Comparison of ENCODE assay signal across 13 cellular contexts in the genomic region with DNA sequence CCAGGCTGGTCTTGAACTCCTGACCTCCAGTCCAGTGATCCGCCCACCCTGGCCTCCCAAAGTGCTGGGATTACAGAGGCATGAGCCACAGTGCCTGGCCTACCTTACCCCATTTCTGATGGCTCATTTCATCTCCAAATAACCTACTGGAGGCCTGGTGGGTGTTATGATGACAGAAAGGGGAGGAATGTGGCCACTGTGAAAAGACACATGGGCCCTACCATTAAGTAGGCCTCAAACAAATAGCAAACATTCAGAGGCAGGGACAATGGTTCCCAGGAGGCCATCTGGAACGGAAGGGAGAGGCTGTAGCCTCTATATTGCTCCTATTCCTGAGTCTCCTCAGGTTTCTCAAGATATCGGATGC. TPM values are rescaled to one million over a fixed set of nuclear protein-coding genes. Genes with fewer than 3 reads are reported as not detected.
DNase-seq lines count a peak whose midpoint lies in the region; ATAC-seq and TF ChIP-seq lines count a peak whose summit lies in the region.
"Had no signal": no experiment of that assay in that cellular context is flagged by ENCODE, and none has a peak within 500 bp of the region (broad histone marks: within the 10 kb centered on the region; RNA-seq: fewer than 3 reads in every experiment).

No MANE protein-coding gene starts in this region.

- H3K36me3 Mint-ChIP-seq in immature natural killer cell, result peaks cover 0 to 6% (median 0%) of the 10 kb centered on the region in 3 donors

- in situ Hi-C loops in brain microvascular endothelial cell (cut with HindIII; ENCODE audit: low pct_ligation_motif_present, low sequenced_read_pairs), result no loop called here

- intact Hi-C loops in Right ventricle myocardium superior (cut with DNase I), result no loop called here

- H3K36me3 ChIP-seq in cardiac muscle cell (no peaks in the 10 kb centered on the region), brain microvascular endothelial cell (replicated peaks) (no peaks in the 10 kb centered on the region)
- H3K36me3 ChIP-seq: gastroesophageal sphincter had no signal

- no peaks in the 10 kb centered on the region for H3K4me1 ChIP-seq in cardiac muscle cell (ENCODE audit: low read depth)
- H3K4me1 ChIP-seq: gastroesophageal sphincter had no signal

- no peaks in the 10 kb centered on the region for H3K9me3 Mint-ChIP-seq in immature natural killer cell
- H3K9me3 Mint-ChIP-seq: activated CD4-positive, alpha-beta T cell treated with anti-CD3 and anti-CD28 coated beads, Interleukin-2, amount 10 ng/mL, durations not matched to agents 7 days and 5 days had no signal

- no peaks in the 10 kb centered on the region for H3K4me1 Mint-ChIP-seq in immature natural killer cell
- H3K4me1 Mint-ChIP-seq: activated CD4-positive, alpha-beta T cell treated with anti-CD3 and anti-CD28 coated beads, Interleukin-2, amount 10 ng/mL, durations not matched to agents 7 days and 5 days had no signal

- peak overlapping the region; percentile 42 for H3K27ac ChIP-seq in cardiac muscle cell
- peak overlapping the region; percentile 94 for H3K27ac ChIP-seq in brain microvascular endothelial cell
- H3K27ac ChIP-seq: A549, gastroesophageal sphincter had no signal

- no peak overlapping the region for H3K27ac Mint-ChIP-seq in immature natural killer cell
- H3K27ac Mint-ChIP-seq: activated CD4-positive, alpha-beta T cell treated with anti-CD3 and anti-CD28 coated beads, Interleukin-2, amount 10 ng/mL, durations not matched to agents 7 days and 5 days had no signal

- DNase-seq in cardiac muscle cell (ENCODE audit: low read depth in 1 of 2, low spot score in 1 of 2) (no peak), Right ventricle myocardium superior (no peak), HS-27A (ENCODE audit: low read depth) (peak; percentile 62), brain microvascular endothelial cell (peak; percentile 56), stromal cell of bone marrow (ENCODE audit: low read depth) (peak; percentile 47), DMS79 treated with DMSO at 0.1 percent for 48 hours (lab: John Stamatoyannopoulos, UW) (no peak), immature natural killer cell (no peak), D341Med (ENCODE audit: low spot score) (no peak)
- DNase-seq: activated CD4-positive, alpha-beta T cell treated with anti-CD3 and anti-CD28 coated beads, Interleukin-2, amount 10 ng/mL, durations not matched to agents 7 days and 5 days; NCI-H524 treated with DMSO at 0.1 percent for 48 hours; stimulated activated CD4-positive, alpha-beta T cell treated with anti-CD3 and anti-CD28 coated beads, Interleukin-2, amount 100 ng/mL, for 48 hours had no signal

- H3K9me3 ChIP-seq in cardiac muscle cell (ENCODE audit: low read depth), result no peaks in the 10 kb centered on the region
- H3K9me3 ChIP-seq: A549, gastroesophageal sphincter had no signal

- no peaks in the 10 kb centered on the region for H3K27me3 Mint-ChIP-seq in immature natural killer cell (ENCODE audit: low read depth in 3 of 3)

- H3K27me3 ChIP-seq in cardiac muscle cell (peaks cover 16% of the 10 kb centered on the region), brain microvascular endothelial cell (replicated peaks) (no peaks in the 10 kb centered on the region)

- H3K4me3 ChIP-seq in cardiac muscle cell (no peak overlapping the region), brain microvascular endothelial cell (ENCODE audit: low read depth, low read length) (no peak overlapping the region)
- H3K4me3 ChIP-seq: A549, gastroesophageal sphincter had no signal

- TF ChIP-seq CTCF in cardiac muscle cell (IDR thresholded peaks at IDR 0.05; ENCODE audit: low read depth, low read length), result no peak
- TF ChIP-seq CTCF in brain microvascular endothelial cell (IDR thresholded peaks at IDR 0.05; ENCODE audit: low read depth, low read length, missing control alignments), result no peak

- no peak for ATAC-seq in Right ventricle myocardium superior (ENCODE audit: poor library complexity)
- ATAC-seq: A549, gastroesophageal sphincter had no signal

- no peak overlapping the region for H3K4me3 Mint-ChIP-seq in immature natural killer cell
- H3K4me3 Mint-ChIP-seq: activated CD4-positive, alpha-beta T cell treated with anti-CD3 and anti-CD28 coated beads, Interleukin-2, amount 10 ng/mL, durations not matched to agents 7 days and 5 days had no signal

RNA-seq across cellular contexts. Expression of gene FCRLA, which starts 0.9 kb away (rescaled TPM):
- total RNA-seq in cardiac muscle cell (0.18 TPM in 1 of 2 replicates, not detected in the other), Right ventricle myocardium superior (not detected)
- polyA plus RNA-seq in cardiac muscle cell (0.39 TPM in 1 of 2 replicates, not detected in the other), immature natural killer cell (under 1 TPM; 0.36 to 0.48 (median 0.42) TPM)
- total RNA-seq: activated CD4-positive, alpha-beta T cell treated with anti-CD3 and anti-CD28 coated beads, Interleukin-2, amount 10 ng/mL, durations not matched to agents 7 days and 5 days; gastroesophageal sphincter had no signal

RNA-seq across cellular contexts. Expression of gene FCRLB, which starts 15.2 kb away (rescaled TPM):
- 2.9 and 3.0 TPM in 2 replicates for total RNA-seq in cardiac muscle cell
- 0.67 and 1.7 TPM in 2 replicates for polyA plus RNA-seq in cardiac muscle cell
- total RNA-seq in Right ventricle myocardium superior, result 0.19 TPM
- polyA plus RNA-seq in immature natural killer cell, result 10 to 100 TPM in 2 of 3 donors, 1 to 10 TPM in 1; 6.7 to 14.6 (median 10.6) TPM

RNA-seq across cellular contexts. Expression of gene FCGR2B, which starts 43.2 kb away (rescaled TPM):
- not detected in 2 replicates for total RNA-seq in cardiac muscle cell
- not detected in 2 replicates for polyA plus RNA-seq in cardiac muscle cell
- 17.5 TPM for total RNA-seq in Right ventricle myocardium superior
- polyA plus RNA-seq in immature natural killer cell, result 10 to 100 TPM in 1 of 3 donors, 1 to 10 TPM in 2; 1.9 to 21.0 (median 8.6) TPM
- total RNA-seq: activated CD4-positive, alpha-beta T cell treated with anti-CD3 and anti-CD28 coated beads, Interleukin-2, amount 10 ng/mL, durations not matched to agents 7 days and 5 days had no signal
- polyA plus RNA-seq: A549 had no signal

RNA-seq across cellular contexts. Expression of gene DUSP12, which starts 43.5 kb away (rescaled TPM):
- total RNA-seq in cardiac muscle cell (40.0 and 60.5 TPM in 2 replicates), Right ventricle myocardium superior (6.9 TPM)
- polyA plus RNA-seq in cardiac muscle cell (63.1 and 65.7 TPM in 2 replicates), immature natural killer cell (100 to 1,000 TPM in 1 of 3 donors, 10 to 100 TPM in 2; 69.5 to 104 (median 71.7) TPM)

Comparison
In these comparisons a context has a peak if more than half of its experiments do, and no peak if none do; other contexts are left out.
1. RNA of gene FCGR2B, which starts 43.2 kb away (total RNA-seq): 17.5 TPM in Right ventricle myocardium superior (single experiment); not detected in cardiac muscle cell; every median in the first group is over 10 times any median in the second.
2. DNase-seq: peak in HS-27A (single experiment), brain microvascular endothelial cell (single experiment) and stromal cell of bone marrow (single experiment); none in cardiac muscle cell (0 of 2), Right ventricle myocardium superior (single experiment), DMS79 treated with DMSO at 0.1 percent for 48 hours (single experiment), immature natural killer cell (0 of 3) and D341Med (single experiment).